Comparison of ENCODE assay signal across 8 cellular contexts in the genomic region with DNA sequence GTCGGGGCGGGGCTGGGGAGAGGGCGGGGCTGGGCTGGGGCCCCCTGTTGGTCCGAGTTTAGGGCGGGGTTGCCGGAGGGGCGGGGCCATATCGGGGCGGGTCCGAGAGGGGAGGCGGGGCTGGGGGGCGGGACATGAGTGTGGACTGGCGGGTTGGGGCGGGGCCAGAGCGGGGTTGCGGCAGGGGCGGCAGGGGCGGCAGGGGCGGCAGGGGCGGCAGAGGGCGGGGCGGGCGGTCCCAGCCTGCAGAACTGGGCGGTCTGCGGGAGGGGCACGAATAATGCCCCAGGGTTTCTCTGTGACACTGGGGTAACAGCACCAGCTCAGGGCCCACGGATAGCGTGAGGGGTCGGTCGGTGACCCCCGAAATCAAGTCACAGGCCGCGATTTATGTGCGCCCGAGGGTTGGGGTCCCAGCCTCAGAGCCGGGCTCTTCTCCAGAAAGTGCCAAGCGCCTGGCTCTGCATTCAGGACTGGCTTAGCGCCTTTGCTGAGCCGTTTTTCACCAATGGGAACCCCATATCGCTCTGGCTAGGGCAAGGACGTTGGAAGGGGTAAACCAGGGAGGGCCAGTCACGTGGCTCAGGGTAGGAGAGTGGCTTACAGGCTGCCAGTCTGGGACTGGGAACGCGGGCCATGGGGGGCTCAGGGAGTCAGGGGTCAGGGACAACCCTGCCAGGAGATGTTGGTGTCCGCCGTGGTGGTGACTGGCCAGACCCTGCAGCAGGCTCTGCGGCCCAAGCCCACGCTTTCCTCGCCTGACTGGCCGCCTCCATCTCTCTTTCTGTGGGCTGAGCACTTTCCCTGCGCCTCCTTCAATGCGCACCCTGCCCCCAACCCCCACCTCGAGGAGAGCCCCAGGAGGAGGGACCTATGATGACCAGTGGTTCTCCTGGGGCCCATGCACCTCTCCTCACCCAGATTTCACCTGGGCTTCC. TPM values are rescaled to one million over a fixed set of nuclear protein-coding genes. Genes with fewer than 3 reads are reported as not detected.
A peak's percentile ranks its signal among the peaks of the same experiment; 100 is the strongest.
DNase-seq lines count a peak whose midpoint lies in the region; ATAC-seq and TF ChIP-seq lines count a peak whose summit lies in the region.

No MANE protein-coding gene starts in this region.

- H3K36me3 Mint-ChIP-seq in activated CD4-positive, alpha-beta T cell treated with anti-CD3 and anti-CD28 coated beads, Interleukin-2, amount 10 ng/mL, durations not matched to agents 24 days and 14 days (ENCODE audit: low read depth), result no peaks in the 10 kb centered on the region
- H3K36me3 Mint-ChIP-seq in dendritic cell treated with granulocyte-macrophage colony-stimulating factor and Interleukin-4, amounts not matched to agents 40 ng/mL and 50 ng/mL, for 4 days (ENCODE audit: low read depth), result peaks cover 35% of the 10 kb centered on the region

- peak overlapping the region; percentile 95 for H3K27ac Mint-ChIP-seq in activated CD4-positive, alpha-beta T cell treated with anti-CD3 and anti-CD28 coated beads, Interleukin-2, amount 10 ng/mL, durations not matched to agents 24 days and 14 days
- H3K27ac Mint-ChIP-seq in dendritic cell treated with granulocyte-macrophage colony-stimulating factor and Interleukin-4, amounts not matched to agents 40 ng/mL and 50 ng/mL, for 4 days, result peak overlapping the region; percentile 94

- H3K4me3 Mint-ChIP-seq in activated CD4-positive, alpha-beta T cell treated with anti-CD3 and anti-CD28 coated beads, Interleukin-2, amount 10 ng/mL, durations not matched to agents 24 days and 14 days, result peak overlapping the region; percentile 93
- peak overlapping the region; percentile 97 for H3K4me3 Mint-ChIP-seq in dendritic cell treated with granulocyte-macrophage colony-stimulating factor and Interleukin-4, amounts not matched to agents 40 ng/mL and 50 ng/mL, for 4 days

- in situ Hi-C loops in KBM-7 (cut with MboI; ENCODE audit: low pct_unique_long_range_greater_than_20kb, low sequenced_read_pairs), result no loop called here

- H3K4me1 Mint-ChIP-seq in activated CD4-positive, alpha-beta T cell treated with anti-CD3 and anti-CD28 coated beads, Interleukin-2, amount 10 ng/mL, durations not matched to agents 24 days and 14 days, result peaks cover 6% of the 10 kb centered on the region
- peaks cover 30% of the 10 kb centered on the region for H3K4me1 Mint-ChIP-seq in dendritic cell treated with granulocyte-macrophage colony-stimulating factor and Interleukin-4, amounts not matched to agents 40 ng/mL and 50 ng/mL, for 4 days (ENCODE audit: low read depth)

- no peak for TF ChIP-seq CTCF in right lobe of liver (IDR thresholded peaks at IDR 0.05)

- peaks cover 0 to 15% (median 0%) of the 10 kb centered on the region in 4 donors for H3K4me1 ChIP-seq in right lobe of liver

- no peaks in the 10 kb centered on the region for H3K27me3 ChIP-seq in right lobe of liver

- peaks cover 2% of the 10 kb centered on the region for H3K27me3 Mint-ChIP-seq in activated CD4-positive, alpha-beta T cell treated with anti-CD3 and anti-CD28 coated beads, Interleukin-2, amount 10 ng/mL, durations not matched to agents 24 days and 14 days
- peaks cover 3% of the 10 kb centered on the region for H3K27me3 Mint-ChIP-seq in dendritic cell treated with granulocyte-macrophage colony-stimulating factor and Interleukin-4, amounts not matched to agents 40 ng/mL and 50 ng/mL, for 4 days

- H3K36me3 ChIP-seq in right lobe of liver, result no peaks in the 10 kb centered on the region

- ATAC-seq in right lobe of liver (peak; percentile 75 to 82 (median 80)), GM21737 (IDR thresholded peaks at IDR 0.05; ENCODE audit: unreplicated experiment) (no peak), GM21447 (IDR thresholded peaks at IDR 0.05; ENCODE audit: unreplicated experiment) (no peak)

- DNase-seq in EH (ENCODE audit: low read depth), result peak; percentile 92
- DNase-seq in KBM-7, result peak; percentile 32
- peak; percentile 93 for DNase-seq in activated CD4-positive, alpha-beta T cell treated with anti-CD3 and anti-CD28 coated beads, Interleukin-2, amount 10 ng/mL, durations not matched to agents 24 days and 14 days
- peak; percentile 95 to 97 (median 97) for DNase-seq in right lobe of liver
- DNase-seq in stimulated activated CD4-positive, alpha-beta T cell treated with anti-CD3 and anti-CD28 coated beads, Interleukin-4, amount 100 ng/mL, for 1 hour, result peak; percentile 87

- intact Hi-C loops in activated CD4-positive, alpha-beta T cell treated with anti-CD3 and anti-CD28 coated beads, Interleukin-2, amount 10 ng/mL, durations not matched to agents 24 days and 14 days (cut with micrococcal nuclease), result loop anchor here (1.0 to 2.0 kb wide), 2 partner anchors 12 to 47 kb away; a partner anchor contains a TSS
- intact Hi-C loops in dendritic cell treated with granulocyte-macrophage colony-stimulating factor and Interleukin-4, amounts not matched to agents 40 ng/mL and 50 ng/mL, for 4 days (cut with micrococcal nuclease), result loop anchor here (1.0 kb wide), 1 partner anchor 23 kb away; no protein-coding TSS in a partner anchor
- intact Hi-C loops in right lobe of liver (cut with DNase I), result loop anchor here in 1 of 2 donors (10.0 kb wide), 1 partner anchor 53 kb away; no protein-coding TSS in a partner anchor

- TF ChIP-seq POLR2A in right lobe of liver (IDR thresholded peaks at IDR 0.05), result no peak

- no peaks in the 10 kb centered on the region for H3K9me3 Mint-ChIP-seq in activated CD4-positive, alpha-beta T cell treated with anti-CD3 and anti-CD28 coated beads, Interleukin-2, amount 10 ng/mL, durations not matched to agents 24 days and 14 days
- no peaks in the 10 kb centered on the region for H3K9me3 Mint-ChIP-seq in dendritic cell treated with granulocyte-macrophage colony-stimulating factor and Interleukin-4, amounts not matched to agents 40 ng/mL and 50 ng/mL, for 4 days

- H3K9me3 ChIP-seq in right lobe of liver, result no peaks in the 10 kb centered on the region

- H3K4me3 ChIP-seq in right lobe of liver, result peak overlapping the region; percentile 73 to 83 (median 77)

- H3K27ac ChIP-seq in right lobe of liver, result peak overlapping the region; percentile 93 to 96 (median 96)

- 0% methylated on average over 4 of the region's 53 CpGs for WGBS in right lobe of liver (ENCODE audit: insufficient coverage, low coverage, low lambda C conversion rate, missing lambda C conversion rate)

RNA-seq across cellular contexts. Expression of a gene that starts 1.2 kb away (rescaled TPM):
- total RNA-seq in activated CD4-positive, alpha-beta T cell treated with anti-CD3 and anti-CD28 coated beads, Interleukin-2, amount 10 ng/mL, durations not matched to agents 24 days and 14 days, result 146 and 153 TPM in 2 replicates
- 100 to 1,000 TPM in 1 of 6 experiments, 10 to 100 TPM in 5; 22.7 to 126 (median 32.6) TPM for total RNA-seq in right lobe of liver

RNA-seq across cellular contexts. Expression of a gene that starts 4.3 kb away (rescaled TPM):
- total RNA-seq in activated CD4-positive, alpha-beta T cell treated with anti-CD3 and anti-CD28 coated beads, Interleukin-2, amount 10 ng/mL, durations not matched to agents 24 days and 14 days, result 71.2 and 73.0 TPM in 2 replicates
- total RNA-seq in right lobe of liver, result 100 to 1,000 TPM in 2 of 6 experiments, 10 to 100 TPM in 4; 48.8 to 130 (median 76.7) TPM

RNA-seq across cellular contexts. Expression of a gene that starts 6.6 kb away (rescaled TPM):
- total RNA-seq in activated CD4-positive, alpha-beta T cell treated with anti-CD3 and anti-CD28 coated beads, Interleukin-2, amount 10 ng/mL, durations not matched to agents 24 days and 14 days, result 0.44 and 0.45 TPM in 2 replicates
- total RNA-seq in right lobe of liver, result under 1 TPM; 0.43 to 0.70 (median 0.56) TPM

RNA-seq across cellular contexts. Expression of a gene that starts 11.8 kb away (rescaled TPM):
- total RNA-seq in activated CD4-positive, alpha-beta T cell treated with anti-CD3 and anti-CD28 coated beads, Interleukin-2, amount 10 ng/mL, durations not matched to agents 24 days and 14 days, result 99.9 and 111 TPM in 2 replicates
- 10 to 100 TPM in 4 of 6 experiments, 1 to 10 TPM in 2; 7.2 to 18.1 (median 11.8) TPM for total RNA-seq in right lobe of liver

RNA-seq across cellular contexts. Expression of a gene that starts 30.6 kb away (rescaled TPM):
- total RNA-seq in activated CD4-positive, alpha-beta T cell treated with anti-CD3 and anti-CD28 coated beads, Interleukin-2, amount 10 ng/mL, durations not matched to agents 24 days and 14 days, result 172 and 183 TPM in 2 replicates
- total RNA-seq in right lobe of liver, result 10 to 100 TPM; 28.5 to 44.8 (median 40.3) TPM

Comparison
In these comparisons a context has a peak if more than half of its experiments do, and no peak if none do; other contexts are left out.
1. DNase-seq: peak in every context shown above with its lines; median percentile 97 in right lobe of liver; 93 in activated CD4-positive, alpha-beta T cell treated with anti-CD3 and anti-CD28 coated beads, Interleukin-2, amount 10 ng/mL, durations not matched to agents 24 days and 14 days; 92 in EH; 87 in stimulated activated CD4-positive, alpha-beta T cell treated with anti-CD3 and anti-CD28 coated beads, Interleukin-4, amount 100 ng/mL, for 1 hour; 32 in KBM-7.
2. ATAC-seq: peak in right lobe of liver (4 of 4); none in GM21737 (single experiment) and GM21447 (single experiment).